11 cellular contexts compared by ENCODE assay signal in genomic region chr11:17986007-17986710, GRCh38. TPM values are rescaled to one million over a fixed set of nuclear protein-coding genes. Genes with fewer than 3 reads are reported as not detected.
DNase-seq lines count a peak whose midpoint lies in the region; ATAC-seq and TF ChIP-seq lines count a peak whose summit lies in the region.
"Had no signal": no experiment of that assay in that cellular context is flagged by ENCODE, and none has a peak within 500 bp of the region (broad histone marks: within the 10 kb centered on the region; RNA-seq: fewer than 3 reads in every experiment).

No MANE protein-coding gene starts in this region.

- in situ Hi-C loops in IMR-90 (cut with MboI; ENCODE audit: low sequenced_read_pairs), result no loop called here

- H3K18ac ChIP-seq in IMR-90 (ENCODE audit: low read depth, low read length), result no peak overlapping the region

- no peaks in the 10 kb centered on the region for H3K4me1 Mint-ChIP-seq in brain

- H4K5ac ChIP-seq in IMR-90 (ENCODE audit: low read depth, low read length), result no peak overlapping the region

- H4K91ac ChIP-seq in IMR-90 (ENCODE audit: insufficient read depth, low read depth, low read length), result no peak overlapping the region

- H3K56ac ChIP-seq in IMR-90 (ENCODE audit: extremely low read depth, insufficient read depth, low read length), result no peak overlapping the region

- H3K4me1 ChIP-seq in IMR-90 (ENCODE audit: control insufficient read depth, insufficient read depth, low read length) (peaks cover 7% of the 10 kb centered on the region; the same call in 1 of the 2 replicates), thyroid gland (peaks cover 47 to 63% of the 10 kb centered on the region in 2 donors)

- H3K4me3 ChIP-seq in IMR-90 (ENCODE audit: insufficient read depth, low read depth, low read length), result no peak overlapping the region
- no peak overlapping the region for H3K4me3 ChIP-seq in thyroid gland (replicated peaks in 1 of 3)
- H3K4me3 ChIP-seq: smooth muscle cell had no signal

- H3K23ac ChIP-seq in IMR-90 (ENCODE audit: low read depth, low read length), result no peak overlapping the region

- intact Hi-C loops in IMR-90 (cut with micrococcal nuclease), result no loop called here
- intact Hi-C loops in thyroid gland (cut with DNase I), result no loop called here

- no peak overlapping the region for H3K4me2 ChIP-seq in IMR-90 (ENCODE audit: low read depth, low read length)
- H3K4me2 ChIP-seq: smooth muscle cell had no signal

- POLR2A ChIA-PET in IMR-90 (lab: Charles Lee; ENCODE audit: unreplicated experiment), result no interaction called here

- CTCF ChIA-PET in IMR-90 (lab: Yijun Ruan, JAX), result interaction anchor here (0.5 to 2.9 kb wide), 4 partner anchors 13 to 780 kb away, joined by 3 to 15 read pairs (median 10); no protein-coding TSS in a partner anchor

- H3K9me3 Mint-ChIP-seq in brain, result no peaks in the 10 kb centered on the region

- TF ChIP-seq RAD21 in IMR-90 (IDR thresholded peaks at IDR 0.05; ENCODE audit: low read length), result no peak

- H3K4me3 Mint-ChIP-seq in brain, result no peak overlapping the region

- no peak overlapping the region for H4K8ac ChIP-seq in IMR-90 (ENCODE audit: low read depth in 2 of 2, low read length in 2 of 2)

- dilution Hi-C loops in IMR-90 (cut with HindIII; ENCODE audit: low sequenced_read_pairs, unreplicated experiment), result loop anchor here (10.0 to 25.0 kb wide), 2 partner anchors 249 to 391 kb away; partner anchors contain the start of gene KCNC1

- H3K36me3 ChIP-seq in IMR-90 (ENCODE audit: control insufficient read depth, insufficient read depth, low read length), result peaks cover 3% of the 10 kb centered on the region
- no peaks in the 10 kb centered on the region for H3K36me3 ChIP-seq in thyroid gland

- ATAC-seq in IMR-90 (ENCODE audit: low read depth) (peak; percentile 99), GM18502 (IDR thresholded peaks at IDR 0.05; ENCODE audit: poor library complexity, unreplicated experiment) (no peak), GM21360 (IDR thresholded peaks at IDR 0.05; ENCODE audit: unreplicated experiment) (no peak), GM21576 (IDR thresholded peaks at IDR 0.05; ENCODE audit: unreplicated experiment) (no peak)

- no peak for TF ChIP-seq CTCF in IMR-90 (conservative IDR thresholded peaks at IDR 0.05; ENCODE audit: low read depth, low read length)
- no peak for TF ChIP-seq CTCF in brain (conservative IDR thresholded peaks at IDR 0.05)
- no peak for TF ChIP-seq CTCF in thyroid gland (IDR thresholded peaks at IDR 0.05)

- H3K79me1 ChIP-seq in IMR-90 (ENCODE audit: low read depth in 1 of 2, low read length in 2 of 2), result no peaks in the 10 kb centered on the region

- H2BK5ac ChIP-seq in IMR-90 (ENCODE audit: low read depth, low read length, poor library complexity, severe bottlenecking), result no peak overlapping the region

- no peak overlapping the region for H2BK120ac ChIP-seq in IMR-90 (ENCODE audit: low read depth, low read length)

- H2AK5ac ChIP-seq in IMR-90 (ENCODE audit: low read depth, low read length), result no peak overlapping the region

- H3K27me3 ChIP-seq in IMR-90 (ENCODE audit: control insufficient read depth, insufficient read depth, low read length) (no peaks in the 10 kb centered on the region), thyroid gland (no peaks in the 10 kb centered on the region)

- WGBS in IMR-90 (ENCODE audit: extremely low coverage in 2 of 2, insufficient read length in 1 of 2), 2 experiments, result 0% methylated on average over 1 of the region's 7 CpGs; no CpG with 5 or more reads in 1 of the 2 experiments
- WGBS in thyroid gland, 2 donors, result 22 to 34% methylated on average over 7 of the region's 7 CpGs

- H3K4ac ChIP-seq in IMR-90 (ENCODE audit: low read depth, low read length), result no peak overlapping the region

- H2BK20ac ChIP-seq in IMR-90 (ENCODE audit: low read depth, low read length), result no peak overlapping the region

- H3K27ac Mint-ChIP-seq in brain, result peak overlapping the region in 4 of 5 experiments; percentile 1 to 94 (median 37)

- H3K14ac ChIP-seq in IMR-90 (replicated peaks; ENCODE audit: low read depth, low read length), result no peak overlapping the region

- TF ChIP-seq POLR2A in IMR-90 (IDR thresholded peaks at IDR 0.05; ENCODE audit: low read depth, low read length) (no peak), thyroid gland (IDR thresholded peaks at IDR 0.05) (peak in 1 of 2 donors; percentile 13)

- BruUV-seq in IMR-90 (replicated peaks; lab: Mats Ljungman, UMichigan), result no TSS peak

- peaks cover 50% of the 10 kb centered on the region for H3K36me3 Mint-ChIP-seq in brain

- no peaks in the 10 kb centered on the region for H4K20me1 ChIP-seq in IMR-90 (ENCODE audit: insufficient read depth, low read length)

- H3K9me3 ChIP-seq in IMR-90 (ENCODE audit: control insufficient read depth, insufficient read depth, low read length) (no peaks in the 10 kb centered on the region), thyroid gland (no peaks in the 10 kb centered on the region)

- H3K27me3 Mint-ChIP-seq in brain, result no peaks in the 10 kb centered on the region

- H3K9ac ChIP-seq in IMR-90 (ENCODE audit: low read depth, low read length), result no peak overlapping the region

- H3K27ac ChIP-seq in IMR-90 (ENCODE audit: insufficient read depth, low read length) (no peak overlapping the region), thyroid gland (peak overlapping the region; percentile 77 to 93 (median 89))

- DNase-seq in IMR-90 (peak; percentile 90), hepatic stellate cell (ENCODE audit: low spot score) (peak; percentile 21), thyroid gland (peak; percentile 51 to 62)
- DNase-seq: activated CD8-positive, alpha-beta memory T cell treated with anti-CD3 and anti-CD28 coated beads for 24 hours; cortex of kidney; stimulated activated naive CD4-positive, alpha-beta T cell treated with Interleukin-2 at 50 U/mL for 16 hours had no signal

- H2BK15ac ChIP-seq in IMR-90 (ENCODE audit: low read depth, low read length), result no peak overlapping the region

- H2AFZ ChIP-seq in IMR-90 (replicated peaks; ENCODE audit: low read length, poor library complexity), result no peak overlapping the region

- no peak overlapping the region for H2AK9ac ChIP-seq in IMR-90 (replicated peaks; ENCODE audit: low read depth, low read length, poor library complexity)

- no peaks in the 10 kb centered on the region; the same call in 1 of the 2 replicates for H3K9me1 ChIP-seq in IMR-90 (ENCODE audit: insufficient read depth, low read length)

TF ChIP-seq in IMR-90, 13 proteins besides CTCF, POLR2A, EP300 and RAD21:
- 0 out of 2 replicates have a peak, but pooled peaks have one; percentile 16 for TF ChIP-seq MAZ (IDR thresholded peaks at IDR 0.05; ENCODE audit: borderline replicate concordance, low read depth, low read length)
- TF ChIP-seq NFE2L2 (IDR thresholded peaks at IDR 0.05; ENCODE audit: low read depth, low read length), result no peak
- TF ChIP-seq CHD1 (IDR thresholded peaks at IDR 0.05; ENCODE audit: low read depth, low read length), result no peak
- peak; percentile 44; the same call in 1 of the 2 replicates for TF ChIP-seq FOS (IDR thresholded peaks at IDR 0.05; ENCODE audit: low read depth, low read length)

RNA-seq across cellular contexts. Expression of gene SERGEF, which starts 26.7 kb away (rescaled TPM):
- total RNA-seq in IMR-90 (2012; rRNA removed), result 18.1 and 19.4 TPM in 2 replicates
- 12.2 and 12.9 TPM in 2 replicates for polyA plus RNA-seq in IMR-90 (2012; rRNA removed)
- 9.4 and 13.1 TPM in 2 replicates for polyA plus RNA-seq in IMR-90 (2012; cell fraction: cytosol; rRNA removed)
- polyA plus RNA-seq in IMR-90 (2012; cell fraction: nucleus; rRNA removed; ENCODE audit: low replicate concordance), result 5.3 and 16.1 TPM in 2 replicates
- 92.1 TPM for polyA plus RNA-seq in brain (ENCODE audit: insufficient read depth, low read depth, low replicate concordance)
- total RNA-seq in thyroid gland, result 100 to 1,000 TPM in 1 of 4 donors, 10 to 100 TPM in 3; 62.2 to 116 (median 83.5) TPM

RNA-seq across cellular contexts. Expression of gene TPH1, which starts 59.9 kb away (rescaled TPM):
- total RNA-seq in IMR-90 (2012; rRNA removed), result under 0.01 TPM in 2 replicates
- polyA plus RNA-seq in IMR-90 (2012; rRNA removed), result 0.01 and 0.07 TPM in 2 replicates
- polyA plus RNA-seq in IMR-90 (2012; cell fraction: cytosol; rRNA removed), result not detected in 2 replicates
- polyA plus RNA-seq in IMR-90 (2012; cell fraction: nucleus; rRNA removed; ENCODE audit: low replicate concordance), result 0.08 and 0.33 TPM in 2 replicates
- polyA plus RNA-seq in brain (ENCODE audit: insufficient read depth, low read depth, low replicate concordance), result not detected
- 1 to 10 TPM in 1 of 4 donors, under 1 TPM in 3; 0.13 to 2.1 (median 0.45) TPM for total RNA-seq in thyroid gland
- polyA plus RNA-seq: smooth muscle cell had no signal

Comparison
In these comparisons a context has a peak if more than half of its experiments do, and no peak if none do; other contexts are left out.
1. DNase-seq: peak in every context shown above with its lines; median percentile 90 in IMR-90; 56 in thyroid gland; 21 in hepatic stellate cell.